Comparison of ENCODE assay signal across 13 cellular contexts in genomic region chr2:109214651-109215371, GRCh38.
DNase-seq lines count a peak whose midpoint lies in the region; ATAC-seq and TF ChIP-seq lines count a peak whose summit lies in the region.
"Had no signal": no experiment of that assay in that cellular context is flagged by ENCODE, and none has a peak within 500 bp of the region (broad histone marks: within the 10 kb centered on the region; RNA-seq: fewer than 3 reads in every experiment).

No MANE protein-coding gene starts in this region.

- peaks cover 83% of the 10 kb centered on the region for H4K20me1 ChIP-seq in BLaER1

- no peaks in the 10 kb centered on the region for H3K9me3 ChIP-seq in BLaER1
- H3K9me3 ChIP-seq in CD4-positive, alpha-beta T cell (ENCODE audit: control insufficient read depth, low read length): no peaks in the 10 kb centered on the region

- CTCF ChIA-PET in CD4-positive, alpha-beta T cell (lab: Charles Lee): no interaction called here
- CTCF ChIA-PET in activated B cell treated with CpG ODN at 0.5 μM for 24 hours (lab: Charles Lee): no interaction called here

- peaks cover 74% of the 10 kb centered on the region for H3K4me1 Mint-ChIP-seq in CD4-positive, alpha-beta T cell (ENCODE audit: low read depth)
- H3K4me1 Mint-ChIP-seq in activated B cell treated with CpG ODN at 0.5 μM for 24 hours (peaks cover 84% of the 10 kb centered on the region), natural killer cell (peaks cover 83 to 87% of the 10 kb centered on the region in 2 donors)

- H3K9ac ChIP-seq in BLaER1: 0 out of 2 replicates have a peak overlapping the region, but pooled peaks have one; percentile 45

- TF ChIP-seq CTCF in CD4-positive, alpha-beta T cell (IDR thresholded peaks at IDR 0.05): no peak
- no peak for TF ChIP-seq CTCF in activated B cell treated with CpG ODN at 0.5 μM for 24 hours (IDR thresholded peaks at IDR 0.05)
- no peak for TF ChIP-seq CTCF in natural killer cell (IDR thresholded peaks at IDR 0.05)

- peaks cover 97% of the 10 kb centered on the region for H3K27me3 Mint-ChIP-seq in CD4-positive, alpha-beta T cell
- peaks cover 10% of the 10 kb centered on the region for H3K27me3 Mint-ChIP-seq in activated B cell treated with CpG ODN at 0.5 μM for 24 hours
- H3K27me3 Mint-ChIP-seq in natural killer cell (ENCODE audit: low read depth in 2 of 2): peaks cover 37 to 77% of the 10 kb centered on the region in 2 donors

- H3K9me3 Mint-ChIP-seq in CD4-positive, alpha-beta T cell: no peaks in the 10 kb centered on the region
- H3K9me3 Mint-ChIP-seq in activated B cell treated with CpG ODN at 0.5 μM for 24 hours (no peaks in the 10 kb centered on the region), natural killer cell (no peaks in the 10 kb centered on the region)

- no peaks in the 10 kb centered on the region for H3K36me3 Mint-ChIP-seq in CD4-positive, alpha-beta T cell (ENCODE audit: low read depth)
- no peaks in the 10 kb centered on the region for H3K36me3 Mint-ChIP-seq in activated B cell treated with CpG ODN at 0.5 μM for 24 hours (ENCODE audit: low read depth)
- H3K36me3 Mint-ChIP-seq in natural killer cell: peaks cover 7% of the 10 kb centered on the region

- H3K4me3 ChIP-seq in BLaER1: peak overlapping the region; percentile 39; the same call in 1 of the 2 replicates

- H3K4me2 ChIP-seq in BLaER1: peak overlapping the region; percentile 99

- intact Hi-C loops in CD4-positive, alpha-beta T cell (cut with DNase I, micrococcal nuclease): loop anchor here (1.0 to 10.0 kb wide), 6 partner anchors 43 to 190 kb away; no protein-coding TSS in a partner anchor
- intact Hi-C loops in activated B cell treated with CpG ODN at 0.5 μM for 24 hours (cut with micrococcal nuclease): loop anchor here (5.0 kb wide), 1 partner anchor 117 kb away; no protein-coding TSS in a partner anchor
- intact Hi-C loops in natural killer cell (cut with micrococcal nuclease): no loop called here

- no peak for ATAC-seq in CD4-positive, alpha-beta T cell (ENCODE audit: poor library complexity)
- ATAC-seq in activated B cell treated with CpG ODN at 0.5 μM for 24 hours (ENCODE audit: low read depth) (no peak), natural killer cell (no peak), GM21529 (IDR thresholded peaks at IDR 0.05; ENCODE audit: unreplicated experiment) (no peak), HG03378 (IDR thresholded peaks at IDR 0.05; ENCODE audit: unreplicated experiment) (no peak)
- ATAC-seq: esophagus mucosa had no signal

- no peaks in the 10 kb centered on the region for H3K36me3 ChIP-seq in BLaER1

- peak overlapping the region; percentile 75 for H3K4me3 Mint-ChIP-seq in CD4-positive, alpha-beta T cell
- peak overlapping the region; percentile 21 for H3K4me3 Mint-ChIP-seq in activated B cell treated with CpG ODN at 0.5 μM for 24 hours
- peak overlapping the region; percentile 89 for H3K4me3 Mint-ChIP-seq in natural killer cell

- peaks cover 93% of the 10 kb centered on the region for H3K4me1 ChIP-seq in BLaER1

- peaks cover 56% of the 10 kb centered on the region for H3K27me3 ChIP-seq in BLaER1
- peaks cover 44% of the 10 kb centered on the region for H3K27me3 ChIP-seq in CD4-positive, alpha-beta T cell (ENCODE audit: control insufficient read depth, insufficient read depth, low read length)

- peak overlapping the region; percentile 69 for H3K27ac Mint-ChIP-seq in CD4-positive, alpha-beta T cell
- H3K27ac Mint-ChIP-seq in activated B cell treated with CpG ODN at 0.5 μM for 24 hours (no peak overlapping the region), natural killer cell (peak overlapping the region; percentile 86 to 89)

- no peak overlapping the region for H3K27ac ChIP-seq in BLaER1
- no peak overlapping the region for H3K27ac ChIP-seq in CD4-positive, alpha-beta T cell (ENCODE audit: low read depth, low read length)

- POLR2A ChIA-PET in CD4-positive, alpha-beta T cell (lab: Charles Lee): interaction anchor here (0.6 to 1.6 kb wide), 4 partner anchors 64 to 296 kb away, joined by 3 to 9 read pairs (median 4); no protein-coding TSS in a partner anchor
- POLR2A ChIA-PET in activated B cell treated with CpG ODN at 0.5 μM for 24 hours (lab: Charles Lee): interaction anchor here (1.1 kb wide), 1 partner anchor 25 kb away, joined by 4 read pairs; no protein-coding TSS in a partner anchor

- DNase-seq in CD4-positive, alpha-beta T cell: no peak
- no peak for DNase-seq in activated B cell treated with CpG ODN at 0.5 μM for 24 hours
- DNase-seq in natural killer cell: no peak
- DNase-seq in NCI-H2196 (lab: John Stamatoyannopoulos, UW; ENCODE audit: unreplicated experiment): no peak
- DNase-seq in NCI-H128 (lab: John Stamatoyannopoulos, UW; ENCODE audit: unreplicated experiment): no peak
- DNase-seq: amniotic stem cell, H7, left cardiac atrium, NCI-H446 treated with DMSO at 0.1 percent for 48 hours had no signal

Comparison
In these comparisons a context has a peak if more than half of its experiments do, and no peak if none do; other contexts are left out.
1. H3K4me3 Mint-ChIP-seq: peak in every context shown above with its lines; median percentile 89 in natural killer cell; 75 in CD4-positive, alpha-beta T cell; 21 in activated B cell treated with CpG ODN at 0.5 μM for 24 hours.